In the genomic region with DNA sequence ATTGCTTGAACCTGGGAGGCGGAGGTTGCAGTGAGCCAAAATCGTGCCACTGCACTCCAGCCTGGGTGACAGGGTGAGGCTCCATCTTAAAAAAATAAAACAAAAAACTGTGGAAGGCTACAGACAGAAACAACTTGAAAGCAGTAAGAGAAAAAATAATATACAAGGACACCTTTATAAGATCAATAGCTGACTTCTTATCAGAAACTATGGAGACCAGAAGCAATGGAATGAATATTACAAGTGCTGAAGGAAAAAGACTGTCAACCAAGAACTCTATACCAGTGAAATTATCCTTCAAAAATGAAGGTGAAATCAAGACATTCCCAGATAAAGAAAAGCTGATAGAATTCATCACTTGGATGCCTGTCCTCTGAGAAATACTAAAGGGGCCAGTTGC, we compare ENCODE assay signal across 27 cellular contexts. TPM values are rescaled to one million over a fixed set of nuclear protein-coding genes. Genes with fewer than 3 reads are reported as not detected.
A peak's percentile ranks its signal among the peaks of the same experiment; 100 is the strongest.
DNase-seq lines count a peak whose midpoint lies in the region; ATAC-seq, FAIRE-seq and TF ChIP-seq lines count a peak whose summit lies in the region.
"Had no signal": no experiment of that assay in that cellular context is flagged by ENCODE, and none has a peak within 500 bp of the region (broad histone marks: within the 10 kb centered on the region; RNA-seq: fewer than 3 reads in every experiment).

No MANE protein-coding gene starts in this region.

- DNase-seq in NCI-H1105 treated with DMSO at 0.1 percent for 48 hours (lab: John Stamatoyannopoulos, UW) (peak; percentile 15), NCI-H1105 (lab: John Stamatoyannopoulos, UW) (no peak), ELR (ENCODE audit: low read depth) (peak; percentile 26), NCI-H2227 (lab: John Stamatoyannopoulos, UW; ENCODE audit: unreplicated experiment) (peak; percentile 9), GM12878 (ENCODE audit: low read depth, low spot score) (no peak), GOT3 (lab: John Stamatoyannopoulos, UW) (no peak), mesothelial cell of epicardium (ENCODE audit: low spot score in 2 of 2, unreplicated experiment in 2 of 2) (no peak)
- DNase-seq: activated CD4-positive, alpha-beta T cell treated with anti-CD3 and anti-CD28 coated beads, Interleukin-2, amount 50 U/mL, for 4 hours; caudate nucleus; COR-L47; hypothalamus; left ventricle myocardium superior; midbrain; MM.1S; naive thymus-derived CD8-positive, alpha-beta T cell; NCI-H2029; NCI-H510A treated with DMSO at 0.1 percent for 48 hours; stimulated activated CD4-positive, alpha-beta T cell treated with anti-CD3 and anti-CD28 coated beads, Interleukin-2, amount 100 ng/mL, for 24 hours; upper lobe of right lung had no signal

- H3K4me3 Mint-ChIP-seq in mesothelial cell of epicardium: no peak overlapping the region
- H3K4me3 Mint-ChIP-seq: activated naive CD8-positive, alpha-beta T cell; activated T-helper 17 cell treated with anti-CD3 and anti-CD28 coated beads, Interleukin-2, amount 50 U/mL, for 72 hours; dendritic cell treated with granulocyte-macrophage colony-stimulating factor and Interleukin-4, amounts not matched to agents 40 ng/mL and 50 ng/mL, for 4 days; naive thymus-derived CD8-positive, alpha-beta T cell had no signal

- ATAC-seq in GM12878 (no peak), GM19463 (IDR thresholded peaks at IDR 0.05; ENCODE audit: unreplicated experiment) (no peak)
- ATAC-seq: activated T-helper 17 cell treated with anti-CD3 and anti-CD28 coated beads, Interleukin-2, amount 50 U/mL, for 72 hours; gastroesophageal sphincter; left ventricle myocardium superior; naive thymus-derived CD8-positive, alpha-beta T cell; upper lobe of right lung had no signal

- intact Hi-C loops in GM12878 (cut with micrococcal nuclease; ENCODE audit: unreplicated experiment): no loop called here

- H3K27ac ChIP-seq in GM12878 (ENCODE audit: control insufficient read depth, insufficient read depth): no peak overlapping the region
- H3K27ac ChIP-seq: ascending aorta, gastroesophageal sphincter, RWPE1, skin epidermis, upper lobe of right lung had no signal

- H4K20me1 ChIP-seq in GM12878 (ENCODE audit: control insufficient read depth, insufficient read depth): no peaks in the 10 kb centered on the region

- no peaks in the 10 kb centered on the region for H3K36me3 ChIP-seq in GM12878 (ENCODE audit: control insufficient read depth in 2 of 2, insufficient read depth in 2 of 2, low read length in 1 of 2)
- H3K36me3 ChIP-seq: ascending aorta, gastroesophageal sphincter, upper lobe of right lung had no signal

- no peak for TF ChIP-seq EP300 in GM12878 (IDR thresholded peaks at IDR 0.05; ENCODE audit: borderline replicate concordance in 1 of 2, control insufficient read depth in 1 of 2, low read depth in 2 of 2, low read length in 2 of 2)

- H3K4me1 Mint-ChIP-seq in mesothelial cell of epicardium: no peaks in the 10 kb centered on the region
- H3K4me1 Mint-ChIP-seq: activated T-helper 17 cell treated with anti-CD3 and anti-CD28 coated beads, Interleukin-2, amount 50 U/mL, for 72 hours; naive thymus-derived CD8-positive, alpha-beta T cell had no signal

- H3K9me3 ChIP-seq in GM12878 (replicated peaks; ENCODE audit: control insufficient read depth, insufficient read depth, low read length): peaks cover 5% of the 10 kb centered on the region; the same call in 2 of the 3 replicates

- H3K9me3 Mint-ChIP-seq in mesothelial cell of epicardium: peaks cover 42% of the 10 kb centered on the region

- no peak for TF ChIP-seq RAD21 in GM12878 (IDR thresholded peaks at IDR 0.05; ENCODE audit: insufficient read depth, low read depth, low read length)

- peaks cover 5% of the 10 kb centered on the region for H3K27me3 Mint-ChIP-seq in mesothelial cell of epicardium (ENCODE audit: low read depth)
- H3K27me3 Mint-ChIP-seq: activated naive CD8-positive, alpha-beta T cell; activated T-helper 17 cell treated with anti-CD3 and anti-CD28 coated beads, Interleukin-2, amount 50 U/mL, for 72 hours; dendritic cell treated with granulocyte-macrophage colony-stimulating factor and Interleukin-4, amounts not matched to agents 40 ng/mL and 50 ng/mL, for 4 days had no signal

- in situ Hi-C loops in GM12878 (cut with MboI): loop anchor here (25.0 kb wide), 1 partner anchor 482 kb away; no protein-coding TSS in a partner anchor

- no peak overlapping the region for H3K27ac Mint-ChIP-seq in mesothelial cell of epicardium
- H3K27ac Mint-ChIP-seq: activated naive CD8-positive, alpha-beta T cell; activated T-helper 17 cell treated with anti-CD3 and anti-CD28 coated beads, Interleukin-2, amount 50 U/mL, for 72 hours; dendritic cell treated with granulocyte-macrophage colony-stimulating factor and Interleukin-4, amounts not matched to agents 40 ng/mL and 50 ng/mL, for 4 days; naive thymus-derived CD8-positive, alpha-beta T cell had no signal

- 42% methylated on average over 2 of the region's 2 CpGs for WGBS in GM12878 (ENCODE audit: insufficient coverage, insufficient replicate concordance, low lambda C conversion rate, missing lambda C conversion rate)

- RAD21 ChIA-PET in GM12878 (lab: Charles Lee; ENCODE audit: unreplicated experiment): no interaction called here

- SMC1A ChIA-PET in GM12878 (lab: Charles Lee; ENCODE audit: uncharacterized antibody, unreplicated experiment): no interaction called here

- no TSS peak for BruUV-seq in GM12878 (replicated peaks; lab: Mats Ljungman, UMichigan)

- CTCF ChIA-PET in GM12878 (lab: Yijun Ruan, JAX): no interaction called here

- H3K4me1 ChIP-seq in GM12878 (ENCODE audit: control insufficient read depth, insufficient read depth, low read length): no peaks in the 10 kb centered on the region
- H3K4me1 ChIP-seq: ascending aorta, gastroesophageal sphincter, upper lobe of right lung had no signal

- H2AFZ ChIP-seq in GM12878 (ENCODE audit: control insufficient read depth, low read depth, low read length): no peak overlapping the region

- no peak for FAIRE-seq in GM12878 (lab: Jason Lieb, UNC)

- TF ChIP-seq CTCF in GM12878 (IDR thresholded peaks at IDR 0.05 in 2 of 3, conservative IDR thresholded peaks at IDR 0.05 in 1 of 3; ENCODE audit: control insufficient read depth in 2 of 3, extremely low read depth in 1 of 3, insufficient read depth in 1 of 3, low read depth in 3 of 3, low read length in 3 of 3) (no peak), mesothelial cell of epicardium (IDR thresholded peaks at IDR 0.05; ENCODE audit: unreplicated experiment) (no peak)

- no peak overlapping the region for H3K4me3 ChIP-seq in GM12878
- H3K4me3 ChIP-seq: ascending aorta, gastroesophageal sphincter, skin epidermis, upper lobe of right lung had no signal

- H3K27me3 ChIP-seq in GM12878 (replicated peaks in 1 of 2; ENCODE audit: control insufficient read depth in 2 of 2, insufficient read depth in 2 of 2, low read length in 1 of 2): no peaks in the 10 kb centered on the region
- H3K27me3 ChIP-seq: ascending aorta had no signal

- no peaks in the 10 kb centered on the region for H3K79me2 ChIP-seq in GM12878 (ENCODE audit: control insufficient read depth, insufficient read depth, low read length)

- POLR2A ChIA-PET in GM12878 (lab: Charles Lee): no interaction called here

- no peak overlapping the region for H3K9ac ChIP-seq in GM12878 (ENCODE audit: control insufficient read depth, insufficient read depth, low read length)

- no peak overlapping the region for H3K4me2 ChIP-seq in GM12878 (ENCODE audit: control insufficient read depth, insufficient read depth)

- peaks cover 9% of the 10 kb centered on the region for H3K36me3 Mint-ChIP-seq in mesothelial cell of epicardium
- H3K36me3 Mint-ChIP-seq: activated naive CD8-positive, alpha-beta T cell had no signal

- TF ChIP-seq POLR2A in GM12878 (IDR thresholded peaks at IDR 0.05; ENCODE audit: low read depth, low read length): no peak

TF ChIP-seq in GM12878, 131 proteins besides CTCF, POLR2A, EP300 and RAD21 (continues in another document):
- TF ChIP-seq, protein P1, sequence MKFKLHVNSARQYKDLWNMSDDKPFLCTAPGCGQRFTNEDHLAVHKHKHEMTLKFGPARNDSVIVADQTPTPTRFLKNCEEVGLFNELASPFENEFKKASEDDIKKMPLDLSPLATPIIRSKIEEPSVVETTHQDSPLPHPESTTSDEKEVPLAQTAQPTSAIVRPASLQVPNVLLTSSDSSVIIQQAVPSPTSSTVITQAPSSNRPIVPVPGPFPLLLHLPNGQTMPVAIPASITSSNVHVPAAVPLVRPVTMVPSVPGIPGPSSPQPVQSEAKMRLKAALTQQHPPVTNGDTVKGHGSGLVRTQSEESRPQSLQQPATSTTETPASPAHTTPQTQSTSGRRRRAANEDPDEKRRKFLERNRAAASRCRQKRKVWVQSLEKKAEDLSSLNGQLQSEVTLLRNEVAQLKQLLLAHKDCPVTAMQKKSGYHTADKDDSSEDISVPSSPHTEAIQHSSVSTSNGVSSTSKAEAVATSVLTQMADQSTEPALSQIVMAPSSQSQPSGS (IDR thresholded peaks at IDR 0.05; ENCODE audit: low read length): no peak
- TF ChIP-seq MYC (IDR thresholded peaks at IDR 0.05; ENCODE audit: insufficient read depth, insufficient read length, insufficient replicate concordance, low read length, severe bottlenecking) (no peak), PAX5 (IDR thresholded peaks at IDR 0.05; ENCODE audit: borderline replicate concordance, low read depth, low read length) (no peak), SUZ12 (IDR thresholded peaks at IDR 0.05; ENCODE audit: unreplicated experiment) (no peak), ETV6 (conservative IDR thresholded peaks at IDR 0.05 in 1 of 2, IDR thresholded peaks at IDR 0.05 in 1 of 2; ENCODE audit: borderline replicate concordance in 1 of 2, low read depth in 1 of 2) (no peak), CBX5 (IDR thresholded peaks at IDR 0.05; ENCODE audit: low read depth) (peak; percentile 91; the same call in 1 of the 2 replicates), BRCA1 (IDR thresholded peaks at IDR 0.05; ENCODE audit: low read depth, low read length) (no peak)

RNA-seq across cellular contexts. Expression of a gene that starts 49.0 kb away (rescaled TPM):
- total RNA-seq in GM12878 (2013; cell fraction: nucleolus; rRNA removed): 45.1 and 48.5 TPM in 2 replicates
- total RNA-seq in GM12878 (2014; rRNA removed) (6.4 and 6.6 TPM in 2 replicates), GM12878 (2014; rRNA removed; fragmentation: Illumina TruSeq; extraction: Trizol) (9.6 and 9.8 TPM in 2 replicates), GM12878 (2021) (8.0 and 8.7 TPM in 2 replicates), mesothelial cell of epicardium (18.9 to 19.9 TPM (median 19.0 TPM) in 3 replicates)
- 3.6 TPM for polyA plus RNA-seq in GM12878 (2011; ENCODE audit: low read depth)
- polyA plus RNA-seq in GM12878 (2011; rRNA removed) (10.2 and 19.0 TPM in 2 replicates), GM12878 (2014; fragmentation: Illumina TruSeq; extraction: Trizol) (8.1 and 10.4 TPM in 2 replicates), GM12878 (2014; fragmentation: Nextera tagmentation; extraction: Ambion mirVana) (1 to 10 TPM; 1.9 to 2.4 TPM), GM12878 (2014; rRNA removed) (4.3 and 5.4 TPM in 2 replicates), GM12878 (2016; fragmentation: Nextera tagmentation; extraction: Ambion mirVana) (1 to 10 TPM; 3.5 to 4.0 TPM)
- polyA plus RNA-seq in GM12878 (2011; cell fraction: cytosol; rRNA removed): 2.4 and 3.1 TPM in 2 replicates
- 17.3 and 19.6 TPM in 2 replicates for polyA plus RNA-seq in GM12878 (2011; cell fraction: nucleus; rRNA removed)
- polyA plus RNA-seq in GM12878 (2012): 6.9 and 9.5 TPM in 2 replicates
- 10.7 and 13.2 TPM in 2 replicates for polyA minus RNA-seq in GM12878 (2011; rRNA and poly(A)+ RNA removed)
- polyA minus RNA-seq in GM12878 (2011; cell fraction: cytosol; rRNA and poly(A)+ RNA removed): 4.1 and 4.8 TPM in 2 replicates
- polyA minus RNA-seq in GM12878 (2011; cell fraction: nucleus; rRNA and poly(A)+ RNA removed): 13.3 and 13.9 TPM in 2 replicates

Comparison
In these comparisons a context has a peak if more than half of its experiments do, and no peak if none do; other contexts are left out.
1. DNase-seq: peak in NCI-H1105 treated with DMSO at 0.1 percent for 48 hours (single experiment), ELR (single experiment) and NCI-H2227 (single experiment); none in NCI-H1105 (single experiment), GM12878 (single experiment), GOT3 (single experiment) and mesothelial cell of epicardium (0 of 2).